1 cellular context compared by ENCODE assay signal in the genomic region with DNA sequence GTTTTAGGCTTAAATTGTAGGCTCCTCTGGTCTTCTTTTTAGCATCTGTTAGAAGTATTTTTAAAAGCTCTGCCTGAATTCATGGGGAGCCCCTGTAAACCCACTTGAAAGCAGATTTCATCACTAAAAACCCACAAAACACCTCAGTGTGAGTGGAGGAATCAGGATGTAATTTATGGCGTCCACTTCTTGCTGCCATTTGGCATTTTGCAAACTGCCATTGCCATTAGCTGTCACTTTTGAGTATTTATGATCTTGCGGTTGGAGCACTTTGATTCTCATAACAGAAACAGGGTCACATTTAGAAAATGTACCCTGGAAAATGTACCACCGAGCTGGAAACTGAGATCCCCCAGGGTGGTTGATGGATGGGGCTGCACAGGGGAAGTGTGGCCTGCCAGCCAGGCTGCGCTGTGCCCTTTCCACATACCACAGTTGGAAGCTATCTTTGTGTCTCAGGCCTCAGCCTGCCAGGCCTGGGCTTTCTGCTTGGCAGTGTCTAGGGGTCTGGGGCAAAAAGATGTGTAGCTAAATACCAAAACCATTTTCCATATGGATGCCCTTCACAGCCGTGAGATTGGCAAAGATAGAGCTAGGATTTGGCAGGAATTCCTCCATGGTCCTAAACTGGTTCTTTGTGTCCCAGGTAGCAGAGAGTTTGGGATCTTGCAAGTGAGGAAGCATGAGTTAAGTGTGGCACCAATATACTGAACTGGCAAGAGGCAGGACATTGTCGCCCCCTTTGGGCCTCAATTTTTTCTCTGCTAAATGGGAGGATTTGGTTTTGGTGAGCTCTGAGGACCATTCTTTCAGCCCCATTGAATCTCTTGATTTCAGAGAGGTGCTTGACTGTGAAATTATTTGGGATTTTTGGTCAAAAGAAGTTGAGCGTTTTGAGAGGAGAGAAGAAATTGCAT.
TF ChIP-seq lines count a peak whose summit lies in the region.

No MANE protein-coding gene starts in this region.

TF ChIP-seq in HepG2, 621 proteins besides CTCF, POLR2A, EP300 and RAD21:
- TF ChIP-seq ZNF629 (CRISPR knock-in tag; conservative IDR thresholded peaks at IDR 0.05) (peak; percentile 53), ZNF780A (CRISPR knock-in tag; IDR thresholded peaks at IDR 0.05) (no peak)
TF ChIP-seq in HepG2: peak in this region for 1.
